Comparison of ENCODE assay signal across 4 cellular contexts in the genomic region with DNA sequence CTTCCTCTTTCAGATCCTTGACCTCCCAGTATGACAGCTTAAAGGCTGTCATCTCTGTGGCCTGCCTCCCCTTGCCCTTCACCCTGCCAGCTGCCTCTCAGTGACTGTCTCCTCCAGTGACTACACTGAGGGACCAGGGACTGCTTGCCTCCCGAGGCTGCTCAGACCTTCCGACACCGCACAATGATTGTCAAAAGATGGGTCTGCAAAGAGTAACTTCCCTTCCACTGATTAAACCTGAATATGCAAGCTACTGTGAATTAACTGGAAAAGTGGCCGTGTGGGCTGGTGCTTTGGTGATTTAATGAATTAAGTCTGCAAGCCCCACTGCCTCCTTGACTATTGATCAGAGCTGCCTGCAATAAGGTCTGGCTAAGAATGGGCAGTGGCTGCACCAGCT. TPM values are rescaled to one million over a fixed set of nuclear protein-coding genes. Genes with fewer than 3 reads are reported as not detected.
"Had no signal": no experiment of that assay in that cellular context is flagged by ENCODE, and none has a peak within 500 bp of the region (broad histone marks: within the 10 kb centered on the region; RNA-seq: fewer than 3 reads in every experiment).

No MANE protein-coding gene starts in this region.

RNA-seq across cellular contexts. Expression of gene PRODH, which starts 51.6 kb away (rescaled TPM):
- total RNA-seq: activated CD4-positive, alpha-beta T cell treated with anti-CD3 and anti-CD28 coated beads for 36 hours; activated CD8-positive, alpha-beta T cell treated with anti-CD3 and anti-CD28 coated beads for 36 hours; activated naive CD8-positive, alpha-beta T cell treated with anti-CD3 and anti-CD28 coated beads for 36 hours; T-helper 17 cell had no signal
